Comparison of ENCODE assay signal across 10 cellular contexts in genomic region chr9:113587471-113588031, GRCh38.
DNase-seq lines count a peak whose midpoint lies in the region; ATAC-seq and TF ChIP-seq lines count a peak whose summit lies in the region.
"Had no signal": no experiment of that assay in that cellular context is flagged by ENCODE, and none has a peak within 500 bp of the region (broad histone marks: within the 10 kb centered on the region; RNA-seq: fewer than 3 reads in every experiment).

No MANE protein-coding gene starts in this region.

- no TSS peak for BruUV-seq in A673 (replicated peaks; lab: Mats Ljungman, UMichigan)

- H3K36me3 Mint-ChIP-seq in activated CD8-positive, alpha-beta memory T cell treated with anti-CD3 and anti-CD28 coated beads, Interleukin-2, amount 10 ng/mL, durations not matched to agents 7 days and 5 days: peaks cover 21% of the 10 kb centered on the region
- H3K36me3 Mint-ChIP-seq: activated naive CD8-positive, alpha-beta T cell had no signal

- H3K4me1 Mint-ChIP-seq in activated CD8-positive, alpha-beta memory T cell treated with anti-CD3 and anti-CD28 coated beads, Interleukin-2, amount 10 ng/mL, durations not matched to agents 7 days and 5 days: peaks cover 40% of the 10 kb centered on the region

- H3K27me3 Mint-ChIP-seq in activated CD8-positive, alpha-beta memory T cell treated with anti-CD3 and anti-CD28 coated beads, Interleukin-2, amount 10 ng/mL, durations not matched to agents 7 days and 5 days: no peaks in the 10 kb centered on the region
- H3K27me3 Mint-ChIP-seq: activated naive CD8-positive, alpha-beta T cell had no signal

- no peak overlapping the region for H3K4me3 Mint-ChIP-seq in activated CD8-positive, alpha-beta memory T cell treated with anti-CD3 and anti-CD28 coated beads, Interleukin-2, amount 10 ng/mL, durations not matched to agents 7 days and 5 days
- H3K4me3 Mint-ChIP-seq: activated naive CD8-positive, alpha-beta T cell had no signal

- no peak overlapping the region for H3K4me3 ChIP-seq in parathyroid adenoma (ENCODE audit: low read depth, low read length)
- no peak overlapping the region for H3K4me3 ChIP-seq in A673 (ENCODE audit: low read depth, low read length, poor library complexity, severe bottlenecking)

- H3K4me1 ChIP-seq in parathyroid adenoma (no peaks in the 10 kb centered on the region), A673 (ENCODE audit: insufficient read depth, low read length, poor library complexity, severe bottlenecking) (peaks cover 4% of the 10 kb centered on the region)

- H3K79me2 ChIP-seq in parathyroid adenoma: no peaks in the 10 kb centered on the region

- DNase-seq in GM10248 (ENCODE audit: extremely low spot score) (no peak), UCSD-AML1 (lab: John Stamatoyannopoulos, UW; ENCODE audit: unreplicated experiment) (peak; percentile 49), Right ventricle myocardium inferior (ENCODE audit: missing footprints) (no peak), DMS153 treated with DMSO at 0.1 percent for 48 hours (lab: John Stamatoyannopoulos, UW; ENCODE audit: unreplicated experiment) (no peak), NCI-H2227 treated with DMSO at 0.1 percent for 48 hours (lab: John Stamatoyannopoulos, UW) (no peak), A673 (ENCODE audit: low spot score) (no peak)
- DNase-seq in activated CD8-positive, alpha-beta memory T cell treated with anti-CD3 and anti-CD28 coated beads, Interleukin-2, amount 10 ng/mL, durations not matched to agents 7 days and 5 days: no peak
- DNase-seq: Kasumi-1 had no signal

- intact Hi-C loops in Right ventricle myocardium inferior (cut with DNase I) (loop anchor here (2.0 to 5.0 kb wide), 4 partner anchors 65 to 185 kb away; partner anchors contain the start of gene ALAD), A673 (cut with micrococcal nuclease; ENCODE audit: unreplicated experiment) (no loop called here)

- CTCF ChIA-PET in GM10248 (lab: Yijun Ruan, JAX) (interaction anchor here (0.7 to 16.7 kb wide), 9 partner anchors 9 to 318 kb away, joined by 3 to 422 read pairs (median 3); no protein-coding TSS in a partner anchor), A673 (lab: Charles Lee) (no interaction called here)
- CTCF ChIA-PET in activated CD8-positive, alpha-beta memory T cell treated with anti-CD3 and anti-CD28 coated beads, Interleukin-2, amount 10 ng/mL, durations not matched to agents 7 days and 5 days (lab: Charles Lee): interaction anchor here (1.0 to 16.7 kb wide), 3 partner anchors 70 to 142 kb away, joined by 3 to 230 read pairs (median 4); no protein-coding TSS in a partner anchor

- H3K9me3 Mint-ChIP-seq in activated CD8-positive, alpha-beta memory T cell treated with anti-CD3 and anti-CD28 coated beads, Interleukin-2, amount 10 ng/mL, durations not matched to agents 7 days and 5 days (ENCODE audit: low read depth): no peaks in the 10 kb centered on the region

- ATAC-seq in Right ventricle myocardium inferior: peak; percentile 77
- ATAC-seq in activated CD8-positive, alpha-beta memory T cell treated with anti-CD3 and anti-CD28 coated beads, Interleukin-2, amount 10 ng/mL, durations not matched to agents 7 days and 5 days: no peak

- no peaks in the 10 kb centered on the region for H3K27me3 ChIP-seq in parathyroid adenoma (ENCODE audit: control insufficient read depth, insufficient read depth, low read length)
- H3K27me3 ChIP-seq in A673 (replicated peaks; ENCODE audit: insufficient read depth, low read depth, low read length, poor library complexity): no peaks in the 10 kb centered on the region

- no peak overlapping the region for H2AFZ ChIP-seq in parathyroid adenoma

- H3K36me3 ChIP-seq in parathyroid adenoma (ENCODE audit: control insufficient read depth, insufficient read depth, low read length) (no peaks in the 10 kb centered on the region), A673 (ENCODE audit: insufficient read depth, low read length, poor library complexity, severe bottlenecking) (no peaks in the 10 kb centered on the region)

- peak overlapping the region; percentile 19 for H3K27ac ChIP-seq in parathyroid adenoma
- no peak overlapping the region for H3K27ac ChIP-seq in A673 (ENCODE audit: low read depth, low read length, poor library complexity, severe bottlenecking)

- no peak overlapping the region for H3K9ac ChIP-seq in parathyroid adenoma

- H3K27ac Mint-ChIP-seq in activated CD8-positive, alpha-beta memory T cell treated with anti-CD3 and anti-CD28 coated beads, Interleukin-2, amount 10 ng/mL, durations not matched to agents 7 days and 5 days: no peak overlapping the region

- H3K9me3 ChIP-seq in parathyroid adenoma (ENCODE audit: control insufficient read depth, low read length): no peaks in the 10 kb centered on the region
- H3K9me3 ChIP-seq in A673 (ENCODE audit: low read depth, low read length, poor library complexity, severe bottlenecking): no peaks in the 10 kb centered on the region

- POLR2A ChIA-PET in GM10248 (lab: Yijun Ruan, JAX) (no interaction called here), A673 (lab: Charles Lee; ENCODE audit: low non-redundant PET) (no interaction called here)

- TF ChIP-seq CTCF in GM10248 (IDR thresholded peaks at IDR 0.05; ENCODE audit: control extremely low read depth, extremely low read depth, low read depth, missing control alignments) (peak; percentile 19), parathyroid adenoma (IDR thresholded peaks at IDR 0.05) (peak; percentile 28), A673 (conservative IDR thresholded peaks at IDR 0.05; ENCODE audit: low read depth, low read length) (no peak)

- H3K4me2 ChIP-seq in parathyroid adenoma (ENCODE audit: low read length): no peak overlapping the region
